ENCODE assay signal across 8 cellular contexts in the genomic region with DNA sequence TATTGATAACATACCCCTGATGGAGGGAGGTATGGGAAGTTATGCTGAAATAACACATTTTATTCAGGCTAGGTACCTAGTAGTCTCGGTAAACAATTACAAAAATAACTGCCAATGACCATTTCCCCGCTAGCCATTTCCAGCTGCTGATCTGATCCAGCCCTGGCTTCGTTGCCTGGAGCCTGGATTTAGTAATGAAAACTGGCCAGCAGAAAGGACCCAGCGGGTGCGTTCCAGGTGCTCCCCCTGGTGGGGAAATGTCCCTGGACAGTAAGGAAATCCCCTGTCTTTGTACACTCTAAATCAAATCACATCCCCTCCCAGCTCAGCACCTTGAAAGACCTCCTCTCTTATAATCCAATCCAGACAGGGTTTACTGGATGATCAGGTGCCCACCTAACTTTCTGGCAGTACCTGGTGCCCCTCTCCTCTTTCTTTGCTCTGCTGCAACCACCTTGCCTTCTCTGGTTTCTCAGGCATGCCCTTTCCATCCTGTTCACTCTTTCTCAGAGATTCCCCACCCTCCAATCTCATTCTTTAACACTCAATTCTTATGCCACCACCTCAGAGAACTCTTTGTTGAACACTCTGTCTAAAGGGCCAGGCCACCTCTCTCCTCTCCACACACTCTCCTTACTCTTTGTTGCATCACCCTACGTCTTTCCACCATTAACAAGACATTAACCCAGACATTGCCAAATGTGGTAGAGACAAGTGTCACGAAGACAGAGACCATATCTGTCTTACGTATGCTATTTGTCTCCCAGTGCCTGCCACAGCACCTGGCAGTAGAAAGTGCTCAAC. TPM values are rescaled to one million over a fixed set of nuclear protein-coding genes. Genes with fewer than 3 reads are reported as not detected.
DNase-seq lines count a peak whose midpoint lies in the region; ATAC-seq and TF ChIP-seq lines count a peak whose summit lies in the region.

No MANE protein-coding gene starts in this region.

- H2AFZ ChIP-seq in OCI-LY7 (ENCODE audit: low read length): peak overlapping the region; percentile 69; the same call in 1 of the 2 replicates

- BruUV-seq in OCI-LY7 (replicated peaks; lab: Mats Ljungman, UMichigan): no TSS peak

- intact Hi-C loops in OCI-LY7 (cut with micrococcal nuclease; ENCODE audit: unreplicated experiment) (loop anchor here (1.0 to 5.0 kb wide), 3 partner anchors 90 to 195 kb away; no protein-coding TSS in a partner anchor), posterior vena cava (cut with DNase I) (loop anchor here in 1 of 2 donors (5.0 kb wide), 2 partner anchors 135 to 185 kb away; partner anchors contain the start of gene IL9)

- CTCF ChIA-PET in AG04449 (lab: Yijun Ruan, JAX) (interaction anchor here (0.6 to 6.1 kb wide), 56 partner anchors 9 to 618 kb away, joined by 3 to 143 read pairs (median 5); partner anchors contain the start of genes IL9 and SMAD5), OCI-LY7 (lab: Charles Lee; ENCODE audit: unreplicated experiment) (interaction anchor here (0.8 kb wide), 1 partner anchor 64 kb away, joined by 3 read pairs; no protein-coding TSS in a partner anchor)

- H3K9me3 ChIP-seq in OCI-LY7 (ENCODE audit: low read length): no peaks in the 10 kb centered on the region

- no peak overlapping the region for H3K27ac ChIP-seq in OCI-LY7 (ENCODE audit: low read depth, low read length, poor library complexity, severe bottlenecking)

- H3K4me1 ChIP-seq in OCI-LY7 (ENCODE audit: insufficient read depth, low read length, poor library complexity, severe bottlenecking): peaks cover 3% of the 10 kb centered on the region

- H3K36me3 Mint-ChIP-seq in activated T-cell treated with anti-CD3 and anti-CD28 coated beads, Interleukin-2, amount 50 U/mL, for 4 hours (ENCODE audit: insufficient read depth): no peaks in the 10 kb centered on the region

- POLR2A ChIA-PET in AG04449 (lab: Yijun Ruan, JAX): no interaction called here
- POLR2A ChIA-PET in OCI-LY7 (lab: Charles Lee): no interaction called here

- no peaks in the 10 kb centered on the region for H3K9me3 Mint-ChIP-seq in activated T-cell treated with anti-CD3 and anti-CD28 coated beads, Interleukin-2, amount 50 U/mL, for 4 hours

- peaks cover 13% of the 10 kb centered on the region for H3K4me1 Mint-ChIP-seq in activated T-cell treated with anti-CD3 and anti-CD28 coated beads, Interleukin-2, amount 50 U/mL, for 4 hours (ENCODE audit: low read depth)

- no peaks in the 10 kb centered on the region for H4K20me1 ChIP-seq in OCI-LY7 (ENCODE audit: insufficient read depth, low read length)

- H3K4me3 Mint-ChIP-seq in activated T-cell treated with anti-CD3 and anti-CD28 coated beads, Interleukin-2, amount 50 U/mL, for 4 hours: no peak overlapping the region

- ATAC-seq in GM18502 (IDR thresholded peaks at IDR 0.05; ENCODE audit: poor library complexity, unreplicated experiment) (peak; percentile 29), GM18520 (IDR thresholded peaks at IDR 0.05; ENCODE audit: unreplicated experiment) (no peak), HG03108 (IDR thresholded peaks at IDR 0.05; ENCODE audit: unreplicated experiment) (no peak)
- ATAC-seq in activated T-cell treated with anti-CD3 and anti-CD28 coated beads, Interleukin-2, amount 50 U/mL, for 4 hours: peak in 1 of 2 donors; percentile 36

- no peak overlapping the region for H3K4me2 ChIP-seq in OCI-LY7 (ENCODE audit: low read length)

- no peaks in the 10 kb centered on the region for H3K36me3 ChIP-seq in OCI-LY7 (ENCODE audit: insufficient read depth, low read length)

- H3K27me3 Mint-ChIP-seq in activated T-cell treated with anti-CD3 and anti-CD28 coated beads, Interleukin-2, amount 50 U/mL, for 4 hours (ENCODE audit: low read depth): peaks cover 40% of the 10 kb centered on the region

- peak; percentile 91 for TF ChIP-seq CTCF in AG04449 (IDR thresholded peaks at IDR 0.05; ENCODE audit: insufficient read depth, low read length, missing control alignments)
- TF ChIP-seq CTCF in OCI-LY7 (conservative IDR thresholded peaks at IDR 0.05; ENCODE audit: low read length): peak; percentile 94

- no peaks in the 10 kb centered on the region for H3K79me2 ChIP-seq in OCI-LY7 (ENCODE audit: insufficient read depth, low read depth, low read length)

- H3K9me2 ChIP-seq in OCI-LY7 (ENCODE audit: insufficient read depth, low read length): no peaks in the 10 kb centered on the region

- H3K4me3 ChIP-seq in AG04449 (ENCODE audit: low read depth, low read length) (no peak overlapping the region), OCI-LY7 (ENCODE audit: low read depth, low read length, poor library complexity, severe bottlenecking) (no peak overlapping the region)

- DNase-seq in AG04449 (ENCODE audit: low read depth, low spot score): no peak
- peak; percentile 66 for DNase-seq in OCI-LY7 (ENCODE audit: low spot score)
- peak; percentile 22 for DNase-seq in activated T-cell treated with anti-CD3 and anti-CD28 coated beads, Interleukin-2, amount 50 U/mL, for 4 hours
- peak; percentile 44 for DNase-seq in foreskin melanocyte
- DNase-seq in posterior vena cava (ENCODE audit: low spot score): peak; percentile 94

RNA-seq across cellular contexts. Expression of gene SMAD5, which starts 50.1 kb away (rescaled TPM):
- 32.9 and 62.0 TPM in 2 replicates for total RNA-seq in OCI-LY7 (2014; rRNA removed; shearing (Covaris generic))
- total RNA-seq in OCI-LY7 (2022) (90.6 and 94.5 TPM in 2 replicates), posterior vena cava (10 to 100 TPM; 71.0 to 79.2 TPM)
- total RNA-seq in activated T-cell treated with anti-CD3 and anti-CD28 coated beads, Interleukin-2, amount 50 U/mL, for 4 hours: 10 to 100 TPM in 1 of 3 donors, 1 to 10 TPM in 2; 3.5 to 10.1 (median 6.0) TPM

RNA-seq across cellular contexts. Expression of gene TGFBI, which starts 53.8 kb away (rescaled TPM):
- total RNA-seq in OCI-LY7 (2014; rRNA removed; shearing (Covaris generic)): not detected in 2 replicates
- total RNA-seq in OCI-LY7 (2022) (not detected in 2 replicates), posterior vena cava (100 to 1,000 TPM; 173 to 286 TPM)
- under 1 TPM; 0.81 to 0.84 (median 0.82) TPM for total RNA-seq in activated T-cell treated with anti-CD3 and anti-CD28 coated beads, Interleukin-2, amount 50 U/mL, for 4 hours

Comparison
In these comparisons a context has a peak if more than half of its experiments do, and no peak if none do; other contexts are left out.
1. RNA of gene TGFBI, which starts 53.8 kb away (total RNA-seq): 173 to 286 TPM in posterior vena cava; 0.81 to 0.84 TPM in activated T-cell treated with anti-CD3 and anti-CD28 coated beads, Interleukin-2, amount 50 U/mL, for 4 hours and not detected in OCI-LY7; every median in the first group is over 10 times any median in the second.